In the genomic region with DNA sequence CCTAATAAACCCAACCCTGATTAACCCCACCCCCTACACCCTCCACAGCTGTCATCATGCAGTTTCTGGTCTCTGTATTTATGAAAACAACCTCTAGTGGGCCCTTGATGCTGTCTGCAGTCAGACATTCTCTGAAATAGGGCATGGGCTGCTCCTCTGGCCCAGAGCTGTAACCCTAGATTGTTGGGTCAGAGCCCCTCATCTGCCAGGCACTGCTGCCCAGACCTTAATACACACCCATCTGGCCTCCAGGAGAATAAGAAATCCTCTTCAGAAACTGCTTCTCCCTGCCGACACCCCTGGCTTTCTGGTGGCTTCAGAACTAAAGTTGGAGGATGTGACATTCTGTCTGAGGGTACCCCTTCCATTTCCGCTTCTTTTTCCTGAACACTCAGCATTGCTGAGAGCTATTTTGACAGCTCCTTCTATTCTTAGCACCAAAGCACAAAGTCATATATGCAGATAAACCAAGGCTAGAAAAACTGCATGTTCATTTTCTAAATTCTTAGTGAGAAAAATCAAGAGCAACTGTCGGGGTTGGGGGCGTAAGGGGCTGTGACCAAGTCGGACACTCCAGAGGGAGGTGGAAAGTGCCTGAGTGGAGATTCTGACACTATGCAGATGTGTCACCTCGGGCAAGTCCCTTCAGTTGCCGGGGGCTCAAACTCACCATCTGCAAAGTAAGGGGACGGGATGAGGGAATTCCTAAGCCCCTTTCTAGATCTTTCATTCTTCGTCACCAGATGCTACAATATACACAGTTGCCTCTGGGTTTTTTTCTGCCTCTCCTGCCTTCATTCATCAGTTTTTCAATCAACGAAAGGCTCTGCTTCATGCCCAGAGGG, we compare ENCODE assay signal across 9 cellular contexts. TPM values are rescaled to one million over a fixed set of nuclear protein-coding genes. Genes with fewer than 3 reads are reported as not detected.
DNase-seq lines count a peak whose midpoint lies in the region; ATAC-seq, FAIRE-seq and TF ChIP-seq lines count a peak whose summit lies in the region.
"Had no signal": no experiment of that assay in that cellular context is flagged by ENCODE, and none has a peak within 500 bp of the region (broad histone marks: within the 10 kb centered on the region; RNA-seq: fewer than 3 reads in every experiment).

No MANE protein-coding gene starts in this region.

- no peak overlapping the region for H3K56ac ChIP-seq in mesendoderm (ENCODE audit: low read length)

- DNase-seq in CD4-positive, alpha-beta memory T cell: peak in 3 of 5 donors; percentile 41 to 77 (median 48)
- DNase-seq in WERI-Rb-1 (peak; percentile 63), Peyer's patch (no peak), NOMO-1 treated with DMSO at 0.1 percent for 48 hours (lab: John Stamatoyannopoulos, UW; ENCODE audit: unreplicated experiment) (no peak), mesendoderm (no peak), D721Med (ENCODE audit: insufficient read length, low spot score) (no peak)

- H3K79me1 ChIP-seq in mesendoderm (ENCODE audit: low read length): peaks cover 2% of the 10 kb centered on the region

- H3K4me1 Mint-ChIP-seq in CD4-positive, alpha-beta memory T cell: peaks cover 36 to 63% (median 49%) of the 10 kb centered on the region in 4 donors

- peak overlapping the region; percentile 85 to 95 (median 88) for H3K27ac Mint-ChIP-seq in CD4-positive, alpha-beta memory T cell

- no peak overlapping the region for H3K23ac ChIP-seq in mesendoderm (ENCODE audit: low read length)

- H3K27ac ChIP-seq in CD4-positive, alpha-beta memory T cell (ENCODE audit: low read depth, low read length): peak overlapping the region; percentile 50
- H3K27ac ChIP-seq in WERI-Rb-1: no peak overlapping the region; the same call in 1 of the 2 replicates
- H3K27ac ChIP-seq in liver (ENCODE audit: low read depth in 1 of 2, low read length in 2 of 2): peak overlapping the region in 1 of 2 donors; percentile 68
- peak overlapping the region in 2 of 4 donors; percentile 4 to 67 for H3K27ac ChIP-seq in Peyer's patch
- H3K27ac ChIP-seq in mesendoderm (ENCODE audit: low read depth, low read length): no peak overlapping the region

- peaks cover 23 to 32% of the 10 kb centered on the region in 2 donors for H3K36me3 Mint-ChIP-seq in CD4-positive, alpha-beta memory T cell

- POLR2A ChIA-PET in CD4-positive, alpha-beta memory T cell (lab: Charles Lee; ENCODE audit: partially characterized antibody): interaction anchor here (0.6 to 7.5 kb wide), 18 partner anchors 9 to 142 kb away, joined by 3 to 49 read pairs (median 6); partner anchors contain the start of genes GALM and HNRNPLL

- no peak overlapping the region for H2BK120ac ChIP-seq in mesendoderm (ENCODE audit: low read depth, low read length)

- H3K9ac ChIP-seq in liver (ENCODE audit: low read depth in 1 of 2, low read length in 2 of 2) (no peak overlapping the region), mesendoderm (ENCODE audit: low read length) (no peak overlapping the region)

- intact Hi-C loops in CD4-positive, alpha-beta memory T cell (cut with micrococcal nuclease): loop anchor here (1.0 kb wide), 3 partner anchors 13 to 119 kb away; no protein-coding TSS in a partner anchor

- H3K79me2 ChIP-seq in mesendoderm (ENCODE audit: control insufficient read depth, insufficient read depth, low read length): no peaks in the 10 kb centered on the region

- H3K18ac ChIP-seq in mesendoderm (ENCODE audit: low read length): no peak overlapping the region

- H2BK5ac ChIP-seq in mesendoderm (ENCODE audit: low read length): no peak overlapping the region

- TF ChIP-seq CTCF in WERI-Rb-1 (IDR thresholded peaks at IDR 0.05; ENCODE audit: low read depth, low read length): peak; percentile 21; the same call in 1 of the 2 replicates
- no peak for TF ChIP-seq CTCF in liver (IDR thresholded peaks at IDR 0.05; ENCODE audit: low read depth, low read length, missing input control)
- peak in 1 of 6 experiments; percentile 4 for TF ChIP-seq CTCF in Peyer's patch (IDR thresholded peaks at IDR 0.05)
- no peak for TF ChIP-seq CTCF in D721Med (IDR thresholded peaks at IDR 0.05; ENCODE audit: insufficient read depth, missing control alignments)

- no peak overlapping the region for H2AK5ac ChIP-seq in mesendoderm (ENCODE audit: low read length)

- TF ChIP-seq POLR2A in Peyer's patch (IDR thresholded peaks at IDR 0.05): no peak

- no peak for TF ChIP-seq RAD21 in liver (IDR thresholded peaks at IDR 0.05)

- H3K4me2 ChIP-seq in mesendoderm (ENCODE audit: low read length): no peak overlapping the region

- H3K4me3 Mint-ChIP-seq in CD4-positive, alpha-beta memory T cell: peak overlapping the region; percentile 69 to 82 (median 74)

- CTCF ChIA-PET in CD4-positive, alpha-beta memory T cell (lab: Charles Lee; ENCODE audit: partially characterized antibody): interaction anchor here (0.9 to 11.0 kb wide), 24 partner anchors 9 to 406 kb away, joined by 3 to 217 read pairs (median 4); partner anchors contain the start of gene HNRNPLL

- H3K4ac ChIP-seq in mesendoderm (ENCODE audit: low read depth, low read length): no peak overlapping the region

- H3K36me3 ChIP-seq in CD4-positive, alpha-beta memory T cell (ENCODE audit: insufficient read depth, low read length): no peaks in the 10 kb centered on the region
- H3K36me3 ChIP-seq in WERI-Rb-1 (no peaks in the 10 kb centered on the region; the same call in none of the 2 replicates), liver (ENCODE audit: control insufficient read depth in 4 of 4, insufficient read depth in 3 of 4, low read depth in 1 of 4, low read length in 3 of 4) (peaks cover 0 to 2% (median 0%) of the 10 kb centered on the region in 4 donors), Peyer's patch (no peaks in the 10 kb centered on the region), mesendoderm (ENCODE audit: control insufficient read depth, insufficient read depth, low read length) (no peaks in the 10 kb centered on the region)

- no peaks in the 10 kb centered on the region for H3K27me3 ChIP-seq in CD4-positive, alpha-beta memory T cell (ENCODE audit: insufficient read depth, low read length)
- H3K27me3 ChIP-seq in WERI-Rb-1 (ENCODE audit: insufficient read depth, low read depth, severe bottlenecking) (no peaks in the 10 kb centered on the region), liver (ENCODE audit: control insufficient read depth in 4 of 4, insufficient read depth in 4 of 4, low read length in 3 of 4) (no peaks in the 10 kb centered on the region), Peyer's patch (no peaks in the 10 kb centered on the region), mesendoderm (ENCODE audit: insufficient read depth, low read length, poor library complexity) (no peaks in the 10 kb centered on the region)

- H3K9me3 Mint-ChIP-seq in CD4-positive, alpha-beta memory T cell: peaks cover 0 to 6% (median 0%) of the 10 kb centered on the region in 8 donors

- H3K4me3 ChIP-seq in CD4-positive, alpha-beta memory T cell (ENCODE audit: low read length in 2 of 2): peak overlapping the region in 1 of 2 donors; percentile 17
- H3K4me3 ChIP-seq in WERI-Rb-1 (ENCODE audit: low read depth, low read length): no peak overlapping the region
- H3K4me3 ChIP-seq in liver (ENCODE audit: low read depth in 1 of 3, low read length in 3 of 3): no peak overlapping the region
- no peak overlapping the region for H3K4me3 ChIP-seq in Peyer's patch
- no peak overlapping the region for H3K4me3 ChIP-seq in mesendoderm (ENCODE audit: low read length)

- 68% methylated on average over 10 of the region's 10 CpGs for WGBS in liver
- WGBS in mesendoderm (ENCODE audit: extremely low coverage, insufficient coverage, low lambda C conversion rate): no CpG with 5 or more reads among the region's 10 CpGs

- H3K4me1 ChIP-seq in CD4-positive, alpha-beta memory T cell (ENCODE audit: insufficient read depth, low read length): peaks cover 55% of the 10 kb centered on the region
- peaks cover 0 to 20% (median 18%) of the 10 kb centered on the region in 4 donors for H3K4me1 ChIP-seq in liver (ENCODE audit: control insufficient read depth in 4 of 4, insufficient read depth in 4 of 4, low read length in 3 of 4)
- no peaks in the 10 kb centered on the region for H3K4me1 ChIP-seq in Peyer's patch
- peaks cover 3% of the 10 kb centered on the region for H3K4me1 ChIP-seq in mesendoderm (ENCODE audit: control insufficient read depth, low read depth, low read length)

- H4K8ac ChIP-seq in mesendoderm (ENCODE audit: low read depth, low read length): no peak overlapping the region

- H2BK15ac ChIP-seq in mesendoderm (replicated peaks; ENCODE audit: low read depth): no peak overlapping the region

- H4K5ac ChIP-seq in mesendoderm (ENCODE audit: low read length): no peak overlapping the region

- FAIRE-seq in D721Med (lab: Jason Lieb, UNC): no peak
- FAIRE-seq: G401.6 had no signal

- ATAC-seq in GM21737 (IDR thresholded peaks at IDR 0.05; ENCODE audit: unreplicated experiment): peak; percentile 48

- no peaks in the 10 kb centered on the region for H3K27me3 Mint-ChIP-seq in CD4-positive, alpha-beta memory T cell

- no peaks in the 10 kb centered on the region for H3K9me3 ChIP-seq in CD4-positive, alpha-beta memory T cell (ENCODE audit: control insufficient read depth in 1 of 2, low read length in 2 of 2)
- H3K9me3 ChIP-seq in WERI-Rb-1 (ENCODE audit: severe bottlenecking) (peaks cover 3% of the 10 kb centered on the region), liver (ENCODE audit: control insufficient read depth in 4 of 4, low read length in 3 of 4) (no peaks in the 10 kb centered on the region), Peyer's patch (no peaks in the 10 kb centered on the region)

TF ChIP-seq in liver, 16 proteins besides CTCF, POLR2A, EP300 and RAD21:
- TF ChIP-seq SP1 (IDR thresholded peaks at IDR 0.05): no peak
- TF ChIP-seq NR2F2 (IDR thresholded peaks at IDR 0.05): peak; percentile 21
TF ChIP-seq in liver: peak in this region for 1.

RNA-seq across cellular contexts. Expression of gene SRSF7, which starts 28.7 kb away (rescaled TPM):
- 100 to 1,000 TPM; 314 to 333 TPM for total RNA-seq in CD4-positive, alpha-beta memory T cell
- polyA plus RNA-seq in CD4-positive, alpha-beta memory T cell: 100 to 1,000 TPM; 177 to 202 TPM
- total RNA-seq in liver (10 to 100 TPM; 63.4 to 66.9 TPM), Peyer's patch (100 to 1,000 TPM in 3 of 4 donors, 10 to 100 TPM in 1; 93.3 to 295 (median 139) TPM)
- 100 to 1,000 TPM in 1 of 2 donors, 10 to 100 TPM in 1; 49.8 to 111 TPM for polyA plus RNA-seq in liver
- 517 TPM for polyA plus RNA-seq in mesendoderm (2013, experiment 1 of 2)
- polyA plus RNA-seq in mesendoderm (2013, experiment 2 of 2): 531 TPM

RNA-seq across cellular contexts. Expression of gene GEMIN6, which starts 55.5 kb away (rescaled TPM):
- total RNA-seq in CD4-positive, alpha-beta memory T cell: 10 to 100 TPM; 15.1 to 15.5 TPM
- polyA plus RNA-seq in CD4-positive, alpha-beta memory T cell: 10 to 100 TPM in 1 of 2 donors, 1 to 10 TPM in 1; 5.9 to 15.5 TPM
- total RNA-seq in liver (1 to 10 TPM; 4.5 to 6.3 TPM), Peyer's patch (10 to 100 TPM in 1 of 4 donors, 1 to 10 TPM in 3; 3.9 to 12.4 (median 6.8) TPM)
- 10 to 100 TPM in 1 of 2 donors, 1 to 10 TPM in 1; 5.0 to 13.9 TPM for polyA plus RNA-seq in liver
- 16.9 TPM for polyA plus RNA-seq in mesendoderm (2013, experiment 1 of 2)
- 17.8 TPM for polyA plus RNA-seq in mesendoderm (2013, experiment 2 of 2)

RNA-seq across cellular contexts. Expression of gene GALM, which starts 56.6 kb away (rescaled TPM):
- 10 to 100 TPM; 35.5 to 35.8 TPM for total RNA-seq in CD4-positive, alpha-beta memory T cell
- polyA plus RNA-seq in CD4-positive, alpha-beta memory T cell: 10 to 100 TPM; 51.2 to 60.4 TPM
- total RNA-seq in liver (10 to 100 TPM; 22.6 to 32.8 TPM), Peyer's patch (100 to 1,000 TPM in 1 of 4 donors, 10 to 100 TPM in 3; 68.1 to 118 (median 86.0) TPM)
- polyA plus RNA-seq in liver: 10 to 100 TPM; 20.5 to 29.7 TPM
- polyA plus RNA-seq in mesendoderm (2013, experiment 1 of 2): 13.4 TPM
- 12.9 TPM for polyA plus RNA-seq in mesendoderm (2013, experiment 2 of 2)

Comparison
In these comparisons a context has a peak if more than half of its experiments do, and no peak if none do; other contexts are left out.
1. DNase-seq: peak in CD4-positive, alpha-beta memory T cell (3 of 5) and WERI-Rb-1 (single experiment); none in Peyer's patch (0 of 3), NOMO-1 treated with DMSO at 0.1 percent for 48 hours (single experiment), mesendoderm (single experiment) and D721Med (single experiment).